ENCODE assay signal across 9 cellular contexts in the genomic region with DNA sequence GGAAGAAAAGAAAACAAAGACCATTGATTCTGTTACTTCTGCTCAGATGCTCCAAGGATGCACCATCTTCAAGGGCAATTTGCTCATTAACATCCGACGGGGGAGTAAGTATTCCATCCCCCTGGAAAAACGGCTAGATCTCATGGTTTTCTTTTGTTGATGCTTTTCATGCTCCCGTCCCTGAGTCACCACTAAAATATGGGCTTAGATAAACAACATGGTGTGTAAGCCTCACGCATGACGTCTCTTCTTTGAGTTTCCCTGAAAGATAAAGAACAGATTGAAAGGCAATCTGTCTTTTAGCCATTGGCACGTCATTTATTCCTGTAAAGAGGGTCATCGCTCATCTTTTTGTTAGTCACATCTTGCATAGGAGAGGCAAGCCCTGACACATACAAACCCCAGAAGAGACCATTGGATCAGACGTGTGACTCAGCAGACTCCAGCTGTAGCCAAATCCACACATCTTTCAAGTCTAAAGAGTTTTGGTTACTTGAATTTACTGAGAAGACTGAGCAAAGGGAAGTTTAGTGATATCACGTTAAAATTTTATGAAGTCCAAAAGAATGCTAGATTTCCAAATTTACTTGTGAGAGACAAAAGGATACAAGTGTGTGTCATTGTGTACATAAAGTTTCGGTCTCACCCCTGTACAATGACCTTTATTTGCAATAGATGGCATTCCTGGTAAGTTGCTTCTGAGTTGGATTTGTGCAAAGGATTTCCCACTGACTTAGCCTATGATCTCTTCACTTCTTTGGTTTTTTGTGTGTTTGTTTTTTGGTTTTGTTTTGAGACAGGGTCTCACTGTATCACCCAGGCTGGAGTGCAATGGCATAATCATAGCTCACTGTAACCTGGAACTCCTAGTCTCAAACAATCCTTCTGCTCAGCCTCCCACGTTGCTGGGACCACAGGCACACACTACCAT.
DNase-seq lines count a peak whose midpoint lies in the region; ATAC-seq, FAIRE-seq and TF ChIP-seq lines count a peak whose summit lies in the region.
"Had no signal": no experiment of that assay in that cellular context is flagged by ENCODE, and none has a peak within 500 bp of the region (broad histone marks: within the 10 kb centered on the region; RNA-seq: fewer than 3 reads in every experiment).

No MANE protein-coding gene starts in this region.

- H3K27me3 Mint-ChIP-seq in activated naive CD8-positive, alpha-beta T cell treated with anti-CD3 and anti-CD28 coated beads, Interleukin-2, amount 50 U/mL, for 24 hours: no peaks in the 10 kb centered on the region
- no peaks in the 10 kb centered on the region for H3K27me3 Mint-ChIP-seq in activated naive CD8-positive, alpha-beta T cell treated with anti-CD3 and anti-CD28 coated beads for 36 hours
- H3K27me3 Mint-ChIP-seq: IgD-negative memory B cell had no signal

- H4K20me1 ChIP-seq in HepG2 (ENCODE audit: insufficient read depth, low read length): peaks cover 6% of the 10 kb centered on the region

- peak overlapping the region; percentile 3 for H3K27ac Mint-ChIP-seq in activated naive CD8-positive, alpha-beta T cell treated with anti-CD3 and anti-CD28 coated beads, Interleukin-2, amount 50 U/mL, for 24 hours
- no peak overlapping the region for H3K27ac Mint-ChIP-seq in activated naive CD8-positive, alpha-beta T cell treated with anti-CD3 and anti-CD28 coated beads for 36 hours

- TF ChIP-seq EP300 in HepG2 (IDR thresholded peaks at IDR 0.05; ENCODE audit: low read depth in 2 of 2, low read length in 2 of 2): peak in 1 of 2 experiments; percentile 21; a peak in 1 of 4 replicates
- TF ChIP-seq EP300 in HepG2 (CRISPR knock-in tag; IDR thresholded peaks at IDR 0.05; ENCODE audit: borderline replicate concordance): peak; percentile 29; the same call in 1 of the 2 replicates

- no peak for ATAC-seq in activated naive CD8-positive, alpha-beta T cell treated with anti-CD3 and anti-CD28 coated beads, Interleukin-2, amount 50 U/mL, for 24 hours
- ATAC-seq in HepG2: peak; percentile 37
- no peak for ATAC-seq in HG02970 (IDR thresholded peaks at IDR 0.05; ENCODE audit: low FRiP score, unreplicated experiment)

- WGBS in HepG2 (ENCODE audit: low lambda C conversion rate): 62% methylated on average over 12 of the region's 12 CpGs

- no peaks in the 10 kb centered on the region for H3K9me3 Mint-ChIP-seq in activated naive CD8-positive, alpha-beta T cell treated with anti-CD3 and anti-CD28 coated beads, Interleukin-2, amount 50 U/mL, for 24 hours
- no peaks in the 10 kb centered on the region for H3K9me3 Mint-ChIP-seq in activated naive CD8-positive, alpha-beta T cell treated with anti-CD3 and anti-CD28 coated beads for 36 hours

- peaks cover 7% of the 10 kb centered on the region for H3K36me3 Mint-ChIP-seq in activated naive CD8-positive, alpha-beta T cell treated with anti-CD3 and anti-CD28 coated beads, Interleukin-2, amount 50 U/mL, for 24 hours (ENCODE audit: low read depth)
- peaks cover 10% of the 10 kb centered on the region for H3K36me3 Mint-ChIP-seq in activated naive CD8-positive, alpha-beta T cell treated with anti-CD3 and anti-CD28 coated beads for 36 hours
- H3K36me3 Mint-ChIP-seq: IgD-negative memory B cell had no signal

- TF ChIP-seq RAD21 in HepG2 (CRISPR knock-in tag; IDR thresholded peaks at IDR 0.05): no peak

- no peak for DNase-seq in activated naive CD8-positive, alpha-beta T cell treated with anti-CD3 and anti-CD28 coated beads, Interleukin-2, amount 50 U/mL, for 24 hours
- no peak for DNase-seq in activated naive CD8-positive, alpha-beta T cell treated with anti-CD3 and anti-CD28 coated beads for 36 hours
- DNase-seq in brain pericyte (ENCODE audit: low read depth, low spot score) (peak; percentile 96), HepG2 (ENCODE audit: low spot score) (peak; percentile 85), NK-92 (lab: John Stamatoyannopoulos, UW; ENCODE audit: unreplicated experiment) (no peak), NCI-H82 (lab: John Stamatoyannopoulos, UW) (no peak), posterior cingulate gyrus (no peak)

- FAIRE-seq in HepG2 (lab: Jason Lieb, UNC): peak; percentile 57

- H3K9me3 ChIP-seq in HepG2 (ENCODE audit: low read length): no peaks in the 10 kb centered on the region

- H2AFZ ChIP-seq in HepG2 (ENCODE audit: low read length): no peak overlapping the region

- H3K4me1 Mint-ChIP-seq in activated naive CD8-positive, alpha-beta T cell treated with anti-CD3 and anti-CD28 coated beads, Interleukin-2, amount 50 U/mL, for 24 hours: peaks cover 3% of the 10 kb centered on the region
- H3K4me1 Mint-ChIP-seq in activated naive CD8-positive, alpha-beta T cell treated with anti-CD3 and anti-CD28 coated beads for 36 hours: peaks cover 4% of the 10 kb centered on the region

- no peaks in the 10 kb centered on the region for H3K27me3 ChIP-seq in HepG2 (ENCODE audit: control insufficient read depth in 1 of 2, insufficient read depth in 2 of 2, low read length in 2 of 2)

- H3K27ac ChIP-seq in HepG2 (ENCODE audit: extremely low read length, insufficient read depth, low read length): peak overlapping the region; percentile 43

- H3K4me3 ChIP-seq in HepG2 (replicated peaks in 1 of 3; ENCODE audit: insufficient read depth in 1 of 3, low read depth in 2 of 3, low read length in 3 of 3): no peak overlapping the region

- POLR2A ChIA-PET in HepG2 (lab: Yijun Ruan, JAX): interaction anchor here (0.8 kb wide), 1 partner anchor 834 kb away, joined by 3 read pairs; no protein-coding TSS in a partner anchor

- in situ Hi-C loops in HepG2 (cut with HindIII; ENCODE audit: extremely low pct_ligation_motif_present, low pct_unique_long_range_greater_than_20kb): no loop called here

- CTCF ChIA-PET in HepG2 (lab: Yijun Ruan, JAX; ENCODE audit: low intra/inter-chr PET ratio, low total read pairs): no interaction called here

- no TSS peak for BruUV-seq in HepG2 (replicated peaks; lab: Mats Ljungman, UMichigan)

- peaks cover 4% of the 10 kb centered on the region for H3K79me2 ChIP-seq in HepG2 (ENCODE audit: insufficient read depth, low read length)

- no peak for TF ChIP-seq CTCF in HepG2 (CRISPR knock-in tag; IDR thresholded peaks at IDR 0.05)

- TF ChIP-seq POLR2A in HepG2 (IDR thresholded peaks at IDR 0.05; ENCODE audit: insufficient read depth in 1 of 2, low read depth in 2 of 2, low read length in 2 of 2): no peak

- H3K4me1 ChIP-seq in HepG2 (ENCODE audit: insufficient read depth, low read length): peaks cover 29% of the 10 kb centered on the region

- peaks cover 17 to 67% of the 10 kb centered on the region in 2 experiments; a peak in 4 of 5 replicates for H3K36me3 ChIP-seq in HepG2 (replicated peaks in 1 of 2; ENCODE audit: control insufficient read depth in 1 of 2, insufficient read depth in 2 of 2, low read length in 2 of 2)

- intact Hi-C loops in HepG2 (cut with micrococcal nuclease; ENCODE audit: unreplicated experiment): no loop called here
- intact Hi-C loops in posterior cingulate gyrus (cut with DNase I): no loop called here

- H3K9ac ChIP-seq in HepG2 (ENCODE audit: insufficient read depth, low read depth, low read length): no peak overlapping the region

- H3K4me3 Mint-ChIP-seq in activated naive CD8-positive, alpha-beta T cell treated with anti-CD3 and anti-CD28 coated beads, Interleukin-2, amount 50 U/mL, for 24 hours: no peak overlapping the region
- H3K4me3 Mint-ChIP-seq in activated naive CD8-positive, alpha-beta T cell treated with anti-CD3 and anti-CD28 coated beads for 36 hours: no peak overlapping the region
- H3K4me3 Mint-ChIP-seq: IgD-negative memory B cell had no signal

- no peak overlapping the region for H3K4me2 ChIP-seq in HepG2 (ENCODE audit: low read depth, low read length)

TF ChIP-seq in HepG2, 621 proteins besides CTCF, POLR2A, EP300 and RAD21 (continues in another document):
- TF ChIP-seq ASH2L (IDR thresholded peaks at IDR 0.05; ENCODE audit: insufficient read length, low read depth, low read length) (peak; percentile 16), BCL6 (CRISPR knock-in tag; IDR thresholded peaks at IDR 0.05) (peak; percentile 46; the same call in 1 of the 2 replicates), FOXA3 (CRISPR knock-in tag; IDR thresholded peaks at IDR 0.05) (peak; percentile 54; the same call in 1 of the 2 replicates), HOXA3 (CRISPR knock-in tag; IDR thresholded peaks at IDR 0.05) (no peak), KDM5A (IDR thresholded peaks at IDR 0.05; ENCODE audit: borderline replicate concordance, low read length) (no peak), CREM (IDR thresholded peaks at IDR 0.05) (0 out of 2 replicates have a peak, but pooled peaks have one; percentile 32), CREM (CRISPR knock-in tag; IDR thresholded peaks at IDR 0.05) (no peak), FOSL2 (CRISPR knock-in tag; IDR thresholded peaks at IDR 0.05) (peak; percentile 95), SAP130 (CRISPR knock-in tag; IDR thresholded peaks at IDR 0.05; ENCODE audit: low read depth) (peak; percentile 23; the same call in 1 of the 2 replicates), TEAD3 (CRISPR knock-in tag; optimal IDR thresholded peaks at IDR 0.05; ENCODE audit: borderline replicate concordance) (peak; percentile 34), GATAD2A (CRISPR knock-in tag; IDR thresholded peaks at IDR 0.05) (peak; percentile 32; the same call in 1 of the 2 replicates), NR2F6 (IDR thresholded peaks at IDR 0.05) (no peak), NR2F6 (CRISPR knock-in tag; IDR thresholded peaks at IDR 0.05) (0 out of 2 replicates have a peak, but pooled peaks have one; percentile 15), LCORL (IDR thresholded peaks at IDR 0.05) (0 out of 2 replicates have a peak, but pooled peaks have one; percentile 19), LCORL (CRISPR knock-in tag; IDR thresholded peaks at IDR 0.05) (no peak), ZNF567 (CRISPR knock-in tag; IDR thresholded peaks at IDR 0.05; ENCODE audit: borderline replicate concordance) (no peak), CREB1 (IDR thresholded peaks at IDR 0.05) (0 out of 2 replicates have a peak, but pooled peaks have one; percentile 22), CREB1 (CRISPR knock-in tag; IDR thresholded peaks at IDR 0.05) (no peak; the same call in 1 of the 2 replicates), SOX13 (IDR thresholded peaks at IDR 0.05) (no peak), SOX13 (CRISPR knock-in tag; conservative IDR thresholded peaks at IDR 0.05 in 1 of 2, IDR thresholded peaks at IDR 0.05 in 1 of 2) (peak in 1 of 2 experiments; percentile 77; a peak in 2 of 4 replicates), ZBTB21 (CRISPR knock-in tag; IDR thresholded peaks at IDR 0.05) (peak; percentile 94)
- TF ChIP-seq, protein P1, sequence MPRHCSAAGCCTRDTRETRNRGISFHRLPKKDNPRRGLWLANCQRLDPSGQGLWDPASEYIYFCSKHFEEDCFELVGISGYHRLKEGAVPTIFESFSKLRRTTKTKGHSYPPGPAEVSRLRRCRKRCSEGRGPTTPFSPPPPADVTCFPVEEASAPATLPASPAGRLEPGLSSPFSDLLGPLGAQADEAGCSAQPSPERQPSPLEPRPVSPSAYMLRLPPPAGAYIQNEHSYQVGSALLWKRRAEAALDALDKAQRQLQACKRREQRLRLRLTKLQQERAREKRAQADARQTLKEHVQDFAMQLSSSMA (CRISPR knock-in tag; IDR thresholded peaks at IDR 0.05): no peak

Comparison
In these comparisons a context has a peak if more than half of its experiments do, and no peak if none do; other contexts are left out.
1. DNase-seq: peak in brain pericyte (single experiment) and HepG2 (single experiment); none in activated naive CD8-positive, alpha-beta T cell treated with anti-CD3 and anti-CD28 coated beads, Interleukin-2, amount 50 U/mL, for 24 hours (single experiment), activated naive CD8-positive, alpha-beta T cell treated with anti-CD3 and anti-CD28 coated beads for 36 hours (single experiment), NK-92 (single experiment), NCI-H82 (single experiment) and posterior cingulate gyrus (0 of 10).